Comparison of ENCODE assay signal across 8 cellular contexts in genomic region chr1:151146416-151147131, GRCh38. TPM values are rescaled to one million over a fixed set of nuclear protein-coding genes. Genes with fewer than 3 reads are reported as not detected.
DNase-seq lines count a peak whose midpoint lies in the region; ATAC-seq and TF ChIP-seq lines count a peak whose summit lies in the region.

Gene SEMA6C (minus strand): TSS chr1:151146631. CDS start chr1:151142621, 4,010 bp downstream.

- no peaks in the 10 kb centered on the region for H3F3A ChIP-seq in OCI-LY1 (ENCODE audit: insufficient read depth, low read length)

- H3K4me1 ChIP-seq in OCI-LY1 (ENCODE audit: insufficient read depth, low read length, severe bottlenecking) = peaks cover 32% of the 10 kb centered on the region
- H3K4me1 ChIP-seq in mononuclear cell (ENCODE audit: insufficient read depth, low read length) = peaks cover 18% of the 10 kb centered on the region

- no peaks in the 10 kb centered on the region for H3K9me2 ChIP-seq in OCI-LY1 (ENCODE audit: low read depth, low read length)

- H3K9ac ChIP-seq in OCI-LY1 (ENCODE audit: low read length) = peak within 1 kb of the TSS; percentile 69

- H3K27ac ChIP-seq in OCI-LY1 (ENCODE audit: low read depth, low read length, poor library complexity, severe bottlenecking) = no peak within 1 kb of the TSS

- ATAC-seq in GM21529 (IDR thresholded peaks at IDR 0.05; ENCODE audit: unreplicated experiment) = peak; percentile 99

- no peaks in the 10 kb centered on the region for H3K9me3 ChIP-seq in OCI-LY1 (ENCODE audit: low read length)
- no peaks in the 10 kb centered on the region for H3K9me3 ChIP-seq in mononuclear cell (ENCODE audit: low read depth, low read length)

- no peaks in the 10 kb centered on the region for H3K79me2 ChIP-seq in OCI-LY1 (ENCODE audit: insufficient read depth, low read length)

- no peak for TF ChIP-seq CTCF in OCI-LY1 (IDR thresholded peaks at IDR 0.05; ENCODE audit: low read length)

- no peak within 1 kb of the TSS for H2AFZ ChIP-seq in OCI-LY1 (ENCODE audit: low read length)

- 0 out of 2 replicates have a peak, but pooled peaks cover 5% of the 10 kb centered on the region for H3K27me3 ChIP-seq in OCI-LY1 (ENCODE audit: insufficient read depth, low read length)
- peaks cover 9% of the 10 kb centered on the region for H3K27me3 ChIP-seq in mononuclear cell (ENCODE audit: insufficient read depth, low read length)

- H3K4me3 ChIP-seq in OCI-LY1 (ENCODE audit: low read depth, low read length, poor library complexity, severe bottlenecking) (peak within 1 kb of the TSS; percentile 71), mononuclear cell (ENCODE audit: low read length) (peak within 1 kb of the TSS; percentile 61)

- DNase-seq in DMS 273 (lab: John Stamatoyannopoulos, UW; ENCODE audit: unreplicated experiment) (peak; percentile 100), HuH-7.5 (ENCODE audit: low spot score) (peak; percentile 93), activated T-cell treated with anti-CD3 and anti-CD28 coated beads for 4 hours (peak; percentile 79), epidermal melanocyte (ENCODE audit: insufficient read length, low spot score) (peak; percentile 83)
- DNase-seq in stimulated activated CD8-positive, alpha-beta memory T cell treated with anti-CD3 and anti-CD28 coated beads, Interleukin-2, amount 100 ng/mL, for 1 hour (ENCODE audit: low read depth in 2 of 2) = peak; percentile 68 to 79

- peak within 1 kb of the TSS; percentile 91 for H3K4me2 ChIP-seq in OCI-LY1 (ENCODE audit: low read length)

- H4K20me1 ChIP-seq in OCI-LY1 (ENCODE audit: insufficient read depth, low read length) = no peaks in the 10 kb centered on the region

- no peaks in the 10 kb centered on the region for H3K36me3 ChIP-seq in OCI-LY1 (ENCODE audit: insufficient read depth, low read length)

RNA-seq across cellular contexts. Expression of gene SEMA6C, which starts in this region (rescaled TPM):
- 0.52 TPM for total RNA-seq in mononuclear cell
